ENCODE assay signal across 27 cellular contexts in genomic region chr14:39734306-39734705, GRCh38.
"Had no signal": no experiment of that assay in that cellular context is flagged by ENCODE, and none has a peak within 500 bp of the region (broad histone marks: within the 10 kb centered on the region; RNA-seq: fewer than 3 reads in every experiment).

No MANE protein-coding gene starts in this region.

- H3K4me1 Mint-ChIP-seq: activated naive CD4-positive, alpha-beta T cell treated with anti-CD3 and anti-CD28 coated beads, Interleukin-2, amount 10 ng/mL, durations not matched to agents 7 days and 5 days; activated naive CD8-positive, alpha-beta T cell treated with anti-CD3 and anti-CD28 coated beads for 36 hours; T-cell had no signal

- H3K36me3 Mint-ChIP-seq: activated naive CD4-positive, alpha-beta T cell treated with anti-CD3 and anti-CD28 coated beads, Interleukin-2, amount 10 ng/mL, durations not matched to agents 7 days and 5 days; activated naive CD8-positive, alpha-beta T cell treated with anti-CD3 and anti-CD28 coated beads for 36 hours; T-cell had no signal

- H3K27ac Mint-ChIP-seq: activated CD8-positive, alpha-beta T cell treated with anti-CD3 and anti-CD28 coated beads for 36 hours; activated naive CD4-positive, alpha-beta T cell treated with anti-CD3 and anti-CD28 coated beads, Interleukin-2, amount 10 ng/mL, durations not matched to agents 7 days and 5 days; activated naive CD8-positive, alpha-beta T cell treated with anti-CD3 and anti-CD28 coated beads for 36 hours; activated T-cell treated with anti-CD3 and anti-CD28 coated beads, Interleukin-2, amount 50 U/mL, for 72 hours; activated T-helper 2 cell treated with anti-CD3 and anti-CD28 coated beads, Interferon-gamma antibody, Interleukin-2, Interleukin-4, amounts not matched to agents 10 μg/mL and 5 μg/mL and 100 μg/mL, durations not matched to agents 14 hours and 24 hours and 36 hours; T-cell had no signal

- H3K27me3 ChIP-seq: MG63 had no signal

- H3K9me3 Mint-ChIP-seq: activated naive CD4-positive, alpha-beta T cell treated with anti-CD3 and anti-CD28 coated beads, Interleukin-2, amount 10 ng/mL, durations not matched to agents 7 days and 5 days had no signal

- H3K36me3 ChIP-seq: MG63 had no signal

- H3K27me3 Mint-ChIP-seq: activated CD8-positive, alpha-beta T cell treated with anti-CD3 and anti-CD28 coated beads for 36 hours; activated naive CD4-positive, alpha-beta T cell treated with anti-CD3 and anti-CD28 coated beads, Interleukin-2, amount 10 ng/mL, durations not matched to agents 7 days and 5 days; activated naive CD8-positive, alpha-beta T cell treated with anti-CD3 and anti-CD28 coated beads for 36 hours; T-cell had no signal

- ATAC-seq: activated CD4-positive, CD25-positive, alpha-beta regulatory T cell treated with anti-CD3 and anti-CD28 coated beads, Interleukin-2, amount 50 U/mL, for 24 hours; activated CD8-positive, alpha-beta T cell treated with anti-CD3 and anti-CD28 coated beads for 36 hours; activated T-cell treated with anti-CD3 and anti-CD28 coated beads, Interleukin-2, amount 50 U/mL, for 72 hours; T-cell had no signal

- H3K4me3 Mint-ChIP-seq: activated CD8-positive, alpha-beta T cell treated with anti-CD3 and anti-CD28 coated beads for 36 hours; activated naive CD4-positive, alpha-beta T cell treated with anti-CD3 and anti-CD28 coated beads, Interleukin-2, amount 10 ng/mL, durations not matched to agents 7 days and 5 days; activated naive CD8-positive, alpha-beta T cell treated with anti-CD3 and anti-CD28 coated beads for 36 hours; activated T-cell treated with anti-CD3 and anti-CD28 coated beads, Interleukin-2, amount 50 U/mL, for 72 hours; T-cell had no signal

- H2AFZ ChIP-seq: PC-9 had no signal

- H3K4me2 ChIP-seq: PC-9 had no signal

- H3K4me3 ChIP-seq: MG63, PC-9, SK-N-MC had no signal

- H3K27ac ChIP-seq: PC-9, SK-N-MC, VCaP had no signal

- H3K9me3 ChIP-seq: MG63 had no signal

- DNase-seq: activated CD4-positive, alpha-beta T cell treated with anti-CD3 and anti-CD28 coated beads for 4 hours; activated CD8-positive, alpha-beta memory T cell treated with anti-CD3 and anti-CD28 coated beads, Interleukin-2, amount 50 U/mL, for 4 hours; activated CD8-positive, alpha-beta T cell treated with anti-CD3 and anti-CD28 coated beads for 36 hours; activated gamma-delta T cell treated with Interleukin-2 at 50 U/mL for 16 hours; activated naive CD4-positive, alpha-beta T cell treated with anti-CD3 and anti-CD28 coated beads, Interleukin-2, amount 10 ng/mL, durations not matched to agents 7 days and 5 days; activated naive CD8-positive, alpha-beta T cell treated with anti-CD3 and anti-CD28 coated beads for 36 hours; activated T-cell treated with anti-CD3 and anti-CD28 coated beads, Interleukin-2, amount 50 U/mL, for 72 hours; anterior cingulate cortex; cerebellar nuclear complex; MG63; MV-4-11; NCI-H1092 treated with DMSO at 0.1 percent for 48 hours; NCI-H1436 treated with DMSO at 0.1 percent for 48 hours; NCI-H187 treated with DMSO at 0.1 percent for 48 hours; NCI-H2081 treated with DMSO at 0.1 percent for 48 hours; NCI-H510A; NCI-H526 treated with DMSO at 0.1 percent for 48 hours; NK-92 treated with Interleukin-12 subunit alpha and Interleukin-12 subunit beta, amount 100 ng/mL, for 24 hours; PC-9; SIG-M5; T-cell; T-helper 2 cell; T1000 had no signal
